8 cellular contexts compared by ENCODE assay signal in the genomic region with DNA sequence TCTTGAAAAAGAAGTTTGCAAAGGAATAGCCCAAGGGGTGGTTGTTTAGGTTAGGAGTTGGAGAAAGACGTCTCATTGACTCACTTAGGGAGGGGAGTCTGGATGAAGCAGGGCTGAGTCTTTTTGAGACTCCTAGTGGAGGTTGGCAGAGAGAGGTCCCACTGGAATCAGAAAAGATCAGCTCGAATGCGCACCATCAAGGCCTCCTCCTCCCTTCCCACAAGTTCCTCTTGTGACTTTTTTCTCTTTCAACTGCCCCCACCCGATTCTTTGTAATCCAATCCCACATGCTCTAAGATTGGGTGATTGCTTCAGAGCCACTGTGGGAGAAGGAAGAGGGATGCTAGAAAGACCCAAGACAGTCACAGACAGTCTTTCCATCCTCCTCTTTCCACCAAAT. TPM values are rescaled to one million over a fixed set of nuclear protein-coding genes. Genes with fewer than 3 reads are reported as not detected.
DNase-seq lines count a peak whose midpoint lies in the region; ATAC-seq and TF ChIP-seq lines count a peak whose summit lies in the region.

No MANE protein-coding gene starts in this region.

- no peak for TF ChIP-seq CTCF in GM10266 (IDR thresholded peaks at IDR 0.05; ENCODE audit: control insufficient read depth, insufficient read depth, low read depth, missing control alignments)

- ATAC-seq in natural killer cell treated with Interleukin-12 subunit alpha and Interleukin-12 subunit beta and Interleukin-15 and Interleukin-18, amount 100 ng/mL, for 72 hours, result no peak
- no peak for ATAC-seq in HG02885 (IDR thresholded peaks at IDR 0.05; ENCODE audit: poor library complexity, unreplicated experiment)
- ATAC-seq in GM19395 (IDR thresholded peaks at IDR 0.05; ENCODE audit: unreplicated experiment), result no peak
- ATAC-seq in left colon, result no peak

- DNase-seq in GM10266 (ENCODE audit: extremely low spot score) (peak; percentile 38), SIG-M5 treated with dmso at 0.1 percent for 504 hours (lab: John Stamatoyannopoulos, UW; ENCODE audit: unreplicated experiment) (peak; percentile 89), epidermal melanocyte (ENCODE audit: insufficient read length, low spot score) (peak; percentile 50), activated gamma-delta T cell treated with Interleukin-2 at 50 U/mL for 16 hours (no peak), left colon (no peak)
- no peak for DNase-seq in natural killer cell treated with Interleukin-12 subunit alpha and Interleukin-12 subunit beta and Interleukin-15 and Interleukin-18, amount 100 ng/mL, for 72 hours (ENCODE audit: low spot score)

- intact Hi-C loops in left colon (cut with DNase I, micrococcal nuclease), result no loop called here

- H3K27me3 Mint-ChIP-seq in natural killer cell treated with Interleukin-12 subunit alpha and Interleukin-12 subunit beta and Interleukin-15 and Interleukin-18, amount 100 ng/mL, for 72 hours, result peaks cover 45 to 47% of the 10 kb centered on the region in 2 donors

- H3K9me3 Mint-ChIP-seq in natural killer cell treated with Interleukin-12 subunit alpha and Interleukin-12 subunit beta and Interleukin-15 and Interleukin-18, amount 100 ng/mL, for 72 hours, result no peaks in the 10 kb centered on the region

- H3K4me1 Mint-ChIP-seq in natural killer cell treated with Interleukin-12 subunit alpha and Interleukin-12 subunit beta and Interleukin-15 and Interleukin-18, amount 100 ng/mL, for 72 hours (ENCODE audit: low read depth in 2 of 2), result peaks cover 25 to 36% of the 10 kb centered on the region in 2 donors

- no peak overlapping the region for H3K27ac Mint-ChIP-seq in natural killer cell treated with Interleukin-12 subunit alpha and Interleukin-12 subunit beta and Interleukin-15 and Interleukin-18, amount 100 ng/mL, for 72 hours

- peak overlapping the region; percentile 87 for H3K4me3 Mint-ChIP-seq in natural killer cell treated with Interleukin-12 subunit alpha and Interleukin-12 subunit beta and Interleukin-15 and Interleukin-18, amount 100 ng/mL, for 72 hours

- H3K36me3 Mint-ChIP-seq in natural killer cell treated with Interleukin-12 subunit alpha and Interleukin-12 subunit beta and Interleukin-15 and Interleukin-18, amount 100 ng/mL, for 72 hours, result no peaks in the 10 kb centered on the region

RNA-seq across cellular contexts. Expression of a gene that starts 2.0 kb away (rescaled TPM):
- under 1 TPM; 0.36 to 0.75 TPM for total RNA-seq in natural killer cell treated with Interleukin-12 subunit alpha and Interleukin-12 subunit beta and Interleukin-15 and Interleukin-18, amount 100 ng/mL, for 72 hours
- total RNA-seq in left colon, result 10 to 100 TPM; 37.2 to 40.8 TPM

RNA-seq across cellular contexts. Expression of a gene that starts 14.5 kb away (rescaled TPM):
- total RNA-seq in natural killer cell treated with Interleukin-12 subunit alpha and Interleukin-12 subunit beta and Interleukin-15 and Interleukin-18, amount 100 ng/mL, for 72 hours, result not detected
- not detected for total RNA-seq in left colon

RNA-seq across cellular contexts. Expression of a gene that starts 26.4 kb away (rescaled TPM):
- 1 to 10 TPM; 4.5 to 9.5 TPM for total RNA-seq in natural killer cell treated with Interleukin-12 subunit alpha and Interleukin-12 subunit beta and Interleukin-15 and Interleukin-18, amount 100 ng/mL, for 72 hours
- 10 to 100 TPM; 51.1 to 53.7 TPM for total RNA-seq in left colon

RNA-seq across cellular contexts. Expression of a gene that starts 28.8 kb away (rescaled TPM):
- not detected for total RNA-seq in natural killer cell treated with Interleukin-12 subunit alpha and Interleukin-12 subunit beta and Interleukin-15 and Interleukin-18, amount 100 ng/mL, for 72 hours
- total RNA-seq in left colon, result 10 to 100 TPM; 37.5 to 46.8 TPM

RNA-seq across cellular contexts. Expression of a gene that starts 29.9 kb away (rescaled TPM):
- total RNA-seq in natural killer cell treated with Interleukin-12 subunit alpha and Interleukin-12 subunit beta and Interleukin-15 and Interleukin-18, amount 100 ng/mL, for 72 hours, result not detected
- total RNA-seq in left colon, result under 1 TPM in 1 of 2 donors, not detected in 1; 0.31 TPM

Comparison
In these comparisons a context has a peak if more than half of its experiments do, and no peak if none do; other contexts are left out.
1. DNase-seq: peak in GM10266 (single experiment), SIG-M5 treated with dmso at 0.1 percent for 504 hours (single experiment) and epidermal melanocyte (single experiment); none in natural killer cell treated with Interleukin-12 subunit alpha and Interleukin-12 subunit beta and Interleukin-15 and Interleukin-18, amount 100 ng/mL, for 72 hours (single experiment), activated gamma-delta T cell treated with Interleukin-2 at 50 U/mL for 16 hours (single experiment) and left colon (0 of 2).
2. RNA of a gene that starts 2.0 kb away (total RNA-seq): 37.2 to 40.8 TPM in left colon; 0.36 to 0.75 TPM in natural killer cell treated with Interleukin-12 subunit alpha and Interleukin-12 subunit beta and Interleukin-15 and Interleukin-18, amount 100 ng/mL, for 72 hours; every median in the first group is over 10 times any median in the second.
3. RNA of a gene that starts 26.4 kb away (total RNA-seq): 51.1 to 53.7 TPM in left colon; 4.5 to 9.5 TPM in natural killer cell treated with Interleukin-12 subunit alpha and Interleukin-12 subunit beta and Interleukin-15 and Interleukin-18, amount 100 ng/mL, for 72 hours; every median in the first group is over 4 times any median in the second.